In genomic region chr15:65912235-65912634, GRCh38 we compare ENCODE assay signal across 27 cellular contexts.
"Had no signal": no experiment of that assay in that cellular context is flagged by ENCODE, and none has a peak within 500 bp of the region (broad histone marks: within the 10 kb centered on the region; RNA-seq: fewer than 3 reads in every experiment).

No MANE protein-coding gene starts in this region.

- H3K4me3 ChIP-seq: left ventricle myocardium inferior, lung, neural progenitor cell, ovary, skin epidermis, stomach, testis, thyroid gland, transverse colon, upper lobe of left lung had no signal

- H3K36me3 Mint-ChIP-seq: natural killer cell had no signal

- H3K27me3 ChIP-seq: neural progenitor cell, neutrophil, ovary, stomach, testis, thyroid gland, transverse colon, upper lobe of left lung had no signal

- H3K27ac Mint-ChIP-seq: mesothelial cell of epicardium; natural killer cell; nephron progenitor cell; neural progenitor cell; progenitor cell of endocrine pancreas; stimulated activated naive B cell treated with anti-CD40 and anti-IgM and Interleukin-4, amounts not matched to agents 10 μg/mL and 1 μg/mL and 100 μg/mL, for 72 hours had no signal

- H3K9me3 Mint-ChIP-seq: mesothelial cell of epicardium; naive B cell; natural killer cell; nephron progenitor cell; neural progenitor cell; stimulated activated naive B cell treated with anti-CD40 and anti-IgM and Interleukin-4, amounts not matched to agents 10 μg/mL and 1 μg/mL and 100 μg/mL, for 72 hours had no signal

- H3K4me3 Mint-ChIP-seq: mesothelial cell of epicardium; naive B cell; natural killer cell; nephron progenitor cell; neural progenitor cell; stimulated activated naive B cell treated with anti-CD40 and anti-IgM and Interleukin-4, amounts not matched to agents 10 μg/mL and 1 μg/mL and 100 μg/mL, for 72 hours had no signal

- DNase-seq: islet precursor cell; left ventricle myocardium inferior; mesendoderm; naive B cell; natural killer cell; nephron progenitor cell; occipital lobe; ovary; right cardiac atrium; stimulated activated CD4-positive, alpha-beta T cell treated with anti-CD3 and anti-CD28 coated beads, Interleukin-12 subunit alpha, Interleukin-12 subunit beta, amount 100 ng/mL, for 4 hours; stimulated activated CD4-positive, alpha-beta T cell treated with anti-CD3 and anti-CD28 coated beads, Interleukin-15, amount 100 ng/mL, for 24 hours; stimulated activated CD4-positive, alpha-beta T cell treated with anti-CD3 and anti-CD28 coated beads, Interleukin-2, amount 100 ng/mL, for 24 hours; stimulated activated CD4-positive, alpha-beta T cell treated with anti-CD3 and anti-CD28 coated beads, Interleukin-4, amount 100 ng/mL, for 1 hour; stimulated activated naive B cell treated with anti-CD40 and anti-IgM and Interleukin-4, amounts not matched to agents 10 μg/mL and 1 μg/mL and 100 μg/mL, for 72 hours; stimulated activated naive CD8-positive, alpha-beta T cell treated with anti-CD3 and anti-CD28 coated beads, Interleukin-15, Interleukin-2, amounts not matched to agents 100 U/mL and 50 U/mL, for 24 hours; stomach; testis; thyroid gland; transverse colon; upper lobe of left lung had no signal

- H3K27me3 Mint-ChIP-seq: naive B cell; progenitor cell of endocrine pancreas; stimulated activated naive B cell treated with anti-CD40 and anti-IgM and Interleukin-4, amounts not matched to agents 10 μg/mL and 1 μg/mL and 100 μg/mL, for 72 hours had no signal

- H3K36me3 ChIP-seq: neural progenitor cell, ovary, transverse colon had no signal

- H3K4me1 ChIP-seq: testis had no signal

- ATAC-seq: natural killer cell; right cardiac atrium; sciatic nerve; stimulated activated naive B cell treated with anti-CD40 and anti-IgM and Interleukin-4, amounts not matched to agents 10 μg/mL and 1 μg/mL and 100 μg/mL, for 72 hours; stimulated activated naive CD8-positive, alpha-beta T cell treated with anti-CD3 and anti-CD28 coated beads, Interleukin-15, Interleukin-2, amounts not matched to agents 100 U/mL and 50 U/mL, for 24 hours had no signal

- H3K9me3 ChIP-seq: left ventricle myocardium inferior, neutrophil, ovary, stomach, testis, thyroid gland, transverse colon, upper lobe of left lung had no signal

- H3K27ac ChIP-seq: left ventricle myocardium inferior, neural progenitor cell, neutrophil, ovary, skin epidermis, stomach, testis, thyroid gland, transverse colon, upper lobe of left lung had no signal
